ENCODE assay signal across 29 cellular contexts in the genomic region with DNA sequence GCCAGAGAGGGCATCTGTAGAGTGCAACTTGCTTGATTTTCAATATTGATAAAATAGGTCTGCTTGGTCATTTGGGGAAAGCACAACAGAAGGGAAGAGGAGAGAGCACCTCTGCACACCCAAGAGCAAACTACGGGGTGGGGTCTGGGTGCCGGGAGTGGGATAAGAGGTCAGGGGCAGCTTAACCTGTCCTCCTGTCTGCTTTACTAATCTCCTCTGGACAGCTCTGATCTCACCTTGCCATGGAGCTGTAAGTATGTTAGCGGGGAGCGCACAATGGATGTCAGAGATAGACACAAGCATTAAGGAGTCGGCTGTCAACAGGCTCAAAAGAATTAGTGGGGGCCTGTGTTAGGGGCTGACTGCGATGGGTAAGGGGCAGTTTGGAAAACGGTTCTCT.
"Had no signal": no experiment of that assay in that cellular context is flagged by ENCODE, and none has a peak within 500 bp of the region (broad histone marks: within the 10 kb centered on the region; RNA-seq: fewer than 3 reads in every experiment).

No MANE protein-coding gene starts in this region.

- H3K27me3 Mint-ChIP-seq: stimulated activated naive B cell treated with anti-CD40 and anti-IgM and Interleukin-4, amounts not matched to agents 10 μg/mL and 1 μg/mL and 100 μg/mL, for 72 hours; stimulated activated naive CD8-positive, alpha-beta T cell treated with anti-CD3 and anti-CD28 coated beads, Interleukin-15, Interleukin-2, amounts not matched to agents 100 ng/mL and 50 ng/mL, for 24 hours; type B pancreatic cell had no signal

- H3K4me2 ChIP-seq: neural progenitor cell had no signal

- H3K4me3 Mint-ChIP-seq: naive thymus-derived CD8-positive, alpha-beta T cell; natural killer cell treated with Interleukin-12 subunit alpha and Interleukin-12 subunit beta and Interleukin-15 and Interleukin-18, amount 100 ng/mL, for 72 hours; nephron progenitor cell; neural progenitor cell; stimulated activated effector memory CD8-positive, alpha-beta T cell treated with anti-CD3 and anti-CD28 coated beads, Interleukin-12 subunit alpha, Interleukin-12 subunit beta, amount 100 ng/mL, for 72 hours; stimulated activated naive B cell treated with anti-CD40 and anti-IgM and Interleukin-4, amounts not matched to agents 10 μg/mL and 1 μg/mL and 100 μg/mL, for 72 hours; stimulated activated naive CD8-positive, alpha-beta T cell treated with anti-CD3 and anti-CD28 coated beads, Interleukin-15, Interleukin-2, amounts not matched to agents 100 ng/mL and 50 ng/mL, for 24 hours; type B pancreatic cell had no signal

- H3K36me3 ChIP-seq: neural progenitor cell, ovary, right lobe of liver, sigmoid colon, stomach, thoracic aorta, thyroid gland, tibial nerve, upper lobe of right lung, uterus had no signal

- DNase-seq: naive thymus-derived CD8-positive, alpha-beta T cell; nephron progenitor cell; occipital lobe; ovary; posterior cingulate gyrus; psoas muscle; right cardiac atrium; right lobe of liver; sigmoid colon; small intestine; stimulated activated CD4-positive, alpha-beta T cell treated with anti-CD3 and anti-CD28 coated beads, Interleukin-15, amount 100 ng/mL, for 24 hours; stimulated activated CD4-positive, alpha-beta T cell treated with anti-CD3 and anti-CD28 coated beads, Interleukin-2, amount 100 ng/mL, for 24 hours; stimulated activated CD4-positive, alpha-beta T cell treated with anti-CD3 and anti-CD28 coated beads, Interleukin-2, amount 100 ng/mL, for 48 hours; stimulated activated CD4-positive, alpha-beta T cell treated with anti-CD3 and anti-CD28 coated beads, Interleukin-4, amount 100 ng/mL, for 24 hours; stimulated activated naive B cell treated with anti-CD40 and anti-IgM and Interleukin-4, amounts not matched to agents 10 μg/mL and 1 μg/mL and 100 μg/mL, for 72 hours; stimulated activated naive CD4-positive, alpha-beta T cell treated with Interleukin-2 at 50 U/mL for 16 hours; stomach; thyroid gland; upper lobe of right lung; uterus had no signal

- H3K4me1 Mint-ChIP-seq: naive thymus-derived CD8-positive, alpha-beta T cell; stimulated activated effector memory CD8-positive, alpha-beta T cell treated with anti-CD3 and anti-CD28 coated beads, Interleukin-12 subunit alpha, Interleukin-12 subunit beta, amount 100 ng/mL, for 72 hours; stimulated activated naive B cell treated with anti-CD40 and anti-IgM and Interleukin-4, amounts not matched to agents 10 μg/mL and 1 μg/mL and 100 μg/mL, for 72 hours had no signal

- H3K27ac Mint-ChIP-seq: naive thymus-derived CD8-positive, alpha-beta T cell; natural killer cell treated with Interleukin-12 subunit alpha and Interleukin-12 subunit beta and Interleukin-15 and Interleukin-18, amount 100 ng/mL, for 72 hours; nephron progenitor cell; neural progenitor cell; progenitor cell of endocrine pancreas; stimulated activated effector memory CD8-positive, alpha-beta T cell treated with anti-CD3 and anti-CD28 coated beads, Interleukin-12 subunit alpha, Interleukin-12 subunit beta, amount 100 ng/mL, for 72 hours; stimulated activated naive B cell treated with anti-CD40 and anti-IgM and Interleukin-4, amounts not matched to agents 10 μg/mL and 1 μg/mL and 100 μg/mL, for 72 hours; stimulated activated naive CD8-positive, alpha-beta T cell treated with anti-CD3 and anti-CD28 coated beads, Interleukin-15, Interleukin-2, amounts not matched to agents 100 ng/mL and 50 ng/mL, for 24 hours; type B pancreatic cell had no signal

- H2AFZ ChIP-seq: neural progenitor cell, parathyroid adenoma had no signal

- H3K4me3 ChIP-seq: neural progenitor cell, ovary, psoas muscle, right lobe of liver, sigmoid colon, stomach, thoracic aorta, thyroid gland, tibial nerve, upper lobe of right lung, uterus had no signal

- H3K27ac ChIP-seq: neural progenitor cell, ovary, parathyroid adenoma, psoas muscle, right lobe of liver, sigmoid colon, stomach, thoracic aorta, thyroid gland, tibial nerve, upper lobe of right lung, uterus had no signal

- H3K27me3 ChIP-seq: neural progenitor cell, ovary, right lobe of liver, sigmoid colon, stomach, thyroid gland, tibial nerve, upper lobe of right lung, uterus had no signal

- H3K4me1 ChIP-seq: parathyroid adenoma, psoas muscle, right lobe of liver, sigmoid colon, thyroid gland, tibial nerve, upper lobe of right lung, uterus had no signal

- H3K36me3 Mint-ChIP-seq: stimulated activated effector memory CD8-positive, alpha-beta T cell treated with anti-CD3 and anti-CD28 coated beads, Interleukin-12 subunit alpha, Interleukin-12 subunit beta, amount 100 ng/mL, for 72 hours had no signal

- H3K9ac ChIP-seq: neural progenitor cell, parathyroid adenoma had no signal

- H3K9me3 ChIP-seq: thoracic aorta, thyroid gland, upper lobe of right lung, uterus had no signal

- H3K79me2 ChIP-seq: parathyroid adenoma had no signal
